In the genomic region with DNA sequence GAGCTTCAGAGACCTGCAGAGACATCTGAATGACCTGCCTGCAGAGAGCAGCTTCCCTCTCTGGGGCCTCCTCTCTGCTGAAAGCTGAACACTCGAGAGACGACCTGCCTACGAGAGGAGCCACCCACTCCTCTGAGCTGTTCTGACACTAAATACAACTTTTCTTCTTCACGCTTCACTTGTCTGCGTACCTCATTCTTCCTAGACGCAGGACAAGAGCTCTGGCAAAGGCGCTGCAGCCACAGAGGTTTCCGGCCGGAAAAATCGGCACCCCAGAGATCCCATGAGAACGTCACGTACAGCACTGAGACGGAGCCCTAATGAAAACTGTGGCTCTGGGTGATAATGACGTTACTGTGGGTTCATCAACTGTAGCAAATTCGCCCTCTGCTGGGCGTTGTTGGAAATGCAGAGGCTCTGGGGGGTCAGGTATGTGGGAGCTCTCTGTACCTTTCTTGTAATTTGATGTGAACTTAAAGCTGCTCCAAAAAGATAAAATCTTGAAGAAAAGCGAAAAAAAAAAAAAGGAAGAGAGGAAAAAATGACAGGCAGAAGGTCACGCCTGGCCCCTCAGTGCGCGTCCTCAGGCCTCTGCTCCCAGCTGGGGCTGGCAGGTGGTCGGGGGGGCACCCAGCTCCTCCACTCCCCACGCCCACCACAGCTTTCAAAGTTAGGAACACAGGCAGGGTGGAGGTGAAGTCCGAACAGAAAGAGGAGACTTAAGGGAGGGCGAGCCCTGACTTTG, we compare ENCODE assay signal across 8 cellular contexts.
DNase-seq lines count a peak whose midpoint lies in the region; ATAC-seq and TF ChIP-seq lines count a peak whose summit lies in the region.

No MANE protein-coding gene starts in this region.

- H3K27me3 Mint-ChIP-seq in HFFc6 (ENCODE audit: insufficient read depth), result peaks cover 2% of the 10 kb centered on the region; the same call in 1 of the 2 replicates
- no peaks in the 10 kb centered on the region for H3K27me3 Mint-ChIP-seq in T-cell

- H3K4me1 Mint-ChIP-seq in HFFc6 (ENCODE audit: low read depth) (peaks cover 16% of the 10 kb centered on the region), T-cell (peaks cover 12 to 21% (median 21%) of the 10 kb centered on the region in 3 donors)

- H3K27ac Mint-ChIP-seq in HFFc6, result peak overlapping the region; percentile 65
- H3K27ac Mint-ChIP-seq in T-cell, result peak overlapping the region; percentile 86 to 88

- ATAC-seq in T-cell (replicated peaks in 1 of 4), result peak; percentile 80 to 85 (median 80)

- TF ChIP-seq CTCF in HFFc6 (IDR thresholded peaks at IDR 0.05), result peak; percentile 96

- H3K36me3 Mint-ChIP-seq in HFFc6 (ENCODE audit: low read depth) (peaks cover 7% of the 10 kb centered on the region; the same call in 1 of the 2 replicates), T-cell (no peaks in the 10 kb centered on the region)

- POLR2A ChIA-PET in T-cell (lab: Charles Lee), result interaction anchor here in 1 of 2 donors (1.1 kb wide), 1 partner anchor 164 kb away, joined by 3 read pairs; no protein-coding TSS in a partner anchor

- CTCF ChIA-PET in T-cell (lab: Charles Lee), result interaction anchor here (0.5 to 3.4 kb wide), 35 partner anchors 10 to 599 kb away, joined by 3 to 68 read pairs (median 4); partner anchors contain the start of gene NCAPG2 (in 1 of the 2)

- DNase-seq in HFFc6, result peak; percentile 55
- DNase-seq in MV-4-11 (lab: John Stamatoyannopoulos, UW), result peak; percentile 69
- DNase-seq in T-cell, result peak; percentile 63 to 94 (median 86)
- DNase-seq in amniotic epithelial cell (ENCODE audit: low read depth), result peak; percentile 59
- peak; percentile 81 for DNase-seq in hepatic stellate cell (ENCODE audit: low spot score)
- peak; percentile 65 for DNase-seq in retina
- no peak for DNase-seq in DMS79 treated with DMSO at 0.1 percent for 48 hours (lab: John Stamatoyannopoulos, UW)

- peak overlapping the region; percentile 14; the same call in 1 of the 2 replicates for H3K4me3 ChIP-seq in GM08714 (ENCODE audit: low read length)

- H3K4me3 Mint-ChIP-seq in HFFc6 (peak overlapping the region; percentile 86), T-cell (peak overlapping the region; percentile 81 to 85 (median 85))

- peaks cover 22% of the 10 kb centered on the region for H3K9me3 Mint-ChIP-seq in HFFc6
- no peaks in the 10 kb centered on the region for H3K9me3 Mint-ChIP-seq in T-cell
